Comparison of ENCODE assay signal across 1 cellular context in the genomic region with DNA sequence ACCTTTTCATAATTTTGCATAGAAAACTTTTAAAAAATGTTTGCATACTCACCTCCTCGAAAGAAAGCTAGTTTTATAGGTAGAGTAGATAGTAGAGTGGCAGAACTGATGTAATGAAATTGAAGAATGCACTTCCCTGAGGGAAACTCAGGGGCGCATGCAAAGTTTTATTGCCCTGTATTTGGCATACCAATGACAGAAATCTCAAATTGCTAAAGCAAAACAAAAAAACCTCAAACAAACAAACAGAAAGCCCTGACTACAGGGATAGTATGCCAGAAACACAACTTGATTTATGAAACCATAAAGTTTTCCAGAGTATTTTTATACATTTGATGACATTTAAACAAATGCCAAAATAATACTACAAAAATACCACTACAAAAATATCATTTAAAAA.
TF ChIP-seq lines count a peak whose summit lies in the region.

No MANE protein-coding gene starts in this region.

TF ChIP-seq in GM23338, 12 proteins besides CTCF, POLR2A, EP300 and RAD21 (continued from another document):
- TF ChIP-seq, protein P1, sequence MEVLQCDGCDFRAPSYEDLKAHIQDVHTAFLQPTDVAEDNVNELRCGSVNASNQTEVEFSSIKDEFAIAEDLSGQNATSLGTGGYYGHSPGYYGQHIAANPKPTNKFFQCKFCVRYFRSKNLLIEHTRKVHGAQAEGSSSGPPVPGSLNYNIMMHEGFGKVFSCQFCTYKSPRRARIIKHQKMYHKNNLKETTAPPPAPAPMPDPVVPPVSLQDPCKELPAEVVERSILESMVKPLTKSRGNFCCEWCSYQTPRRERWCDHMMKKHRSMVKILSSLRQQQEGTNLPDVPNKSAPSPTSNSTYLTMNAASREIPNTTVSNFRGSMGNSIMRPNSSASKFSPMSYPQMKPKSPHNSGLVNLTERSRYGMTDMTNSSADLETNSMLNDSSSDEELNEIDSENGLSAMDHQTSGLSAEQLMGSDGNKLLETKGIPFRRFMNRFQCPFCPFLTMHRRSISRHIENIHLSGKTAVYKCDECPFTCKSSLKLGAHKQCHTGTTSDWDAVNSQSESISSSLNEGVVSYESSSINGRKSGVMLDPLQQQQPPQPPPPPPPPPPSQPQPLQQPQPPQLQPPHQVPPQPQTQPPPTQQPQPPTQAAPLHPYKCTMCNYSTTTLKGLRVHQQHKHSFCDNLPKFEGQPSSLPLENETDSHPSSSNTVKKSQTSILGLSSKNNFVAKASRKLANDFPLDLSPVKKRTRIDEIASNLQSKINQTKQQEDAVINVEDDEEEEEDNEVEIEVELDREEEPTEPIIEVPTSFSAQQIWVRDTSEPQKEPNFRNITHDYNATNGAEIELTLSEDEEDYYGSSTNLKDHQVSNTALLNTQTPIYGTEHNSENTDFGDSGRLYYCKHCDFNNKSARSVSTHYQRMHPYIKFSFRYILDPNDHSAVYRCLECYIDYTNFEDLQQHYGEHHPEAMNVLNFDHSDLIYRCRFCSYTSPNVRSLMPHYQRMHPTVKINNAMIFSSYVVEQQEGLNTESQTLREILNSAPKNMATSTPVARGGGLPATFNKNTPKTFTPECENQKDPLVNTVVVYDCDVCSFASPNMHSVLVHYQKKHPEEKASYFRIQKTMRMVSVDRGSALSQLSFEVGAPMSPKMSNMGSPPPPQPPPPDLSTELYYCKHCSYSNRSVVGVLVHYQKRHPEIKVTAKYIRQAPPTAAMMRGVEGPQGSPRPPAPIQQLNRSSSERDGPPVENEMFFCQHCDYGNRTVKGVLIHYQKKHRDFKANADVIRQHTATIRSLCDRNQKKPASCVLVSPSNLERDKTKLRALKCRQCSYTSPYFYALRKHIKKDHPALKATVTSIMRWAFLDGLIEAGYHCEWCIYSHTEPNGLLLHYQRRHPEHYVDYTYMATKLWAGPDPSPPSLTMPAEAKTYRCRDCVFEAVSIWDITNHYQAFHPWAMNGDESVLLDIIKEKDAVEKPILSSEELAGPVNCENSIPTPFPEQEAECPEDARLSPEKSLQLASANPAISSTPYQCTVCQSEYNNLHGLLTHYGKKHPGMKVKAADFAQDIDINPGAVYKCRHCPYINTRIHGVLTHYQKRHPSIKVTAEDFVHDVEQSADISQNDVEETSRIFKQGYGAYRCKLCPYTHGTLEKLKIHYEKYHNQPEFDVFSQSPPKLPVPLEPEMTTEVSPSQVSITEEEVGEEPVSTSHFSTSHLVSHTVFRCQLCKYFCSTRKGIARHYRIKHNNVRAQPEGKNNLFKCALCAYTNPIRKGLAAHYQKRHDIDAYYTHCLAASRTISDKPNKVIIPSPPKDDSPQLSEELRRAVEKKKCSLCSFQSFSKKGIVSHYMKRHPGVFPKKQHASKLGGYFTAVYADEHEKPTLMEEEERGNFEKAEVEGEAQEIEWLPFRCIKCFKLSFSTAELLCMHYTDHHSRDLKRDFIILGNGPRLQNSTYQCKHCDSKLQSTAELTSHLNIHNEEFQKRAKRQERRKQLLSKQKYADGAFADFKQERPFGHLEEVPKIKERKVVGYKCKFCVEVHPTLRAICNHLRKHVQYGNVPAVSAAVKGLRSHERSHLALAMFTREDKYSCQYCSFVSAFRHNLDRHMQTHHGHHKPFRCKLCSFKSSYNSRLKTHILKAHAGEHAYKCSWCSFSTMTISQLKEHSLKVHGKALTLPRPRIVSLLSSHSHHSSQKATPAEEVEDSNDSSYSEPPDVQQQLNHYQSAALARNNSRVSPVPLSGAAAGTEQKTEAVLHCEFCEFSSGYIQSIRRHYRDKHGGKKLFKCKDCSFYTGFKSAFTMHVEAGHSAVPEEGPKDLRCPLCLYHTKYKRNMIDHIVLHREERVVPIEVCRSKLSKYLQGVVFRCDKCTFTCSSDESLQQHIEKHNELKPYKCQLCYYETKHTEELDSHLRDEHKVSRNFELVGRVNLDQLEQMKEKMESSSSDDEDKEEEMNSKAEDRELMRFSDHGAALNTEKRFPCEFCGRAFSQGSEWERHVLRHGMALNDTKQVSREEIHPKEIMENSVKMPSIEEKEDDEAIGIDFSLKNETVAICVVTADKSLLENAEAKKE (CRISPR knock-in tag; IDR thresholded peaks at IDR 0.05), result no peak
- no peak for TF ChIP-seq EZH2phosphoT487 (IDR thresholded peaks at IDR 0.05; ENCODE audit: unreplicated experiment)
